In genomic region chr3:64355473-64355872, GRCh38 we compare ENCODE assay signal across 9 cellular contexts.
DNase-seq lines count a peak whose midpoint lies in the region; ATAC-seq, FAIRE-seq and TF ChIP-seq lines count a peak whose summit lies in the region.
"Had no signal": no experiment of that assay in that cellular context is flagged by ENCODE, and none has a peak within 500 bp of the region (broad histone marks: within the 10 kb centered on the region; RNA-seq: fewer than 3 reads in every experiment).

No MANE protein-coding gene starts in this region.

- no peak overlapping the region for H2BK5ac ChIP-seq in neuronal stem cell (ENCODE audit: low read length)

- no peak overlapping the region for H3K4ac ChIP-seq in neuronal stem cell (ENCODE audit: low read length)

- no peak overlapping the region for H2BK15ac ChIP-seq in neuronal stem cell (ENCODE audit: low read length)

- peak overlapping the region; percentile 76 for H2AFZ ChIP-seq in neuronal stem cell (ENCODE audit: low read length)

- no peak overlapping the region for H3K9ac ChIP-seq in neuronal stem cell (ENCODE audit: low read depth, low read length, poor library complexity)

- 28 to 50% methylated on average over 2 of the region's 2 CpGs for WGBS in esophagus squamous epithelium, 2 donors
- no CpG with 5 or more reads among the region's 2 CpGs for WGBS in neuronal stem cell (ENCODE audit: extremely low coverage in 2 of 2, insufficient read length in 2 of 2, insufficient replicate concordance in 1 of 2), 2 donors

- H3K27me3 ChIP-seq in esophagus squamous epithelium = no peaks in the 10 kb centered on the region
- H3K27me3 ChIP-seq in neuronal stem cell (ENCODE audit: control insufficient read depth in 3 of 3, insufficient read depth in 3 of 3, low read depth in 1 of 3, low read length in 3 of 3) = no peaks in the 10 kb centered on the region

- no peak overlapping the region for H2BK12ac ChIP-seq in neuronal stem cell (ENCODE audit: low read length)

- FAIRE-seq in D721Med (lab: Jason Lieb, UNC) = no peak

- H3K27ac ChIP-seq in esophagus squamous epithelium = peak overlapping the region in 3 of 4 donors; percentile 58 to 73 (median 67)
- no peak overlapping the region for H3K27ac ChIP-seq in neuronal stem cell (replicated peaks; ENCODE audit: low read length)

- TF ChIP-seq CTCF in esophagus squamous epithelium (IDR thresholded peaks at IDR 0.05) (no peak), D721Med (IDR thresholded peaks at IDR 0.05; ENCODE audit: insufficient read depth, missing control alignments) (no peak)

- H4K91ac ChIP-seq in neuronal stem cell (ENCODE audit: low read depth, low read length, poor library complexity) = no peak overlapping the region

- ATAC-seq in GM19397 (IDR thresholded peaks at IDR 0.05; ENCODE audit: unreplicated experiment) (no peak), HG02588 (IDR thresholded peaks at IDR 0.05; ENCODE audit: unreplicated experiment) (no peak)

- no peak overlapping the region for H2BK120ac ChIP-seq in neuronal stem cell (ENCODE audit: low read depth, low read length)

- intact Hi-C loops in esophagus squamous epithelium (cut with DNase I) = no loop called here

- H3K4me3 ChIP-seq in esophagus squamous epithelium (peak overlapping the region in 1 of 4 donors; percentile 24), neuronal stem cell (ENCODE audit: low read length in 2 of 2) (no peak overlapping the region)

- H2AK5ac ChIP-seq in neuronal stem cell (ENCODE audit: low read depth, low read length) = no peak overlapping the region

- no peak for TF ChIP-seq POLR2A in esophagus squamous epithelium (IDR thresholded peaks at IDR 0.05)

- no peak overlapping the region for H3K14ac ChIP-seq in neuronal stem cell (ENCODE audit: low read length)

- H3K23ac ChIP-seq in neuronal stem cell (ENCODE audit: low read depth, low read length, poor library complexity) = no peak overlapping the region

- no peak overlapping the region for H3K4me2 ChIP-seq in neuronal stem cell (ENCODE audit: insufficient read depth, low read length, poor library complexity, severe bottlenecking)

- H3K36me3 ChIP-seq in esophagus squamous epithelium (no peaks in the 10 kb centered on the region), neuronal stem cell (replicated peaks in 1 of 2; ENCODE audit: control insufficient read depth in 2 of 2, insufficient read depth in 2 of 2, low read length in 2 of 2) (no peaks in the 10 kb centered on the region)

- H3K79me1 ChIP-seq in neuronal stem cell (ENCODE audit: low read depth, low read length) = no peaks in the 10 kb centered on the region

- H3K4me1 ChIP-seq in esophagus squamous epithelium = peaks cover 7 to 61% (median 27%) of the 10 kb centered on the region in 3 donors
- H3K4me1 ChIP-seq in neuronal stem cell (ENCODE audit: control insufficient read depth in 2 of 2, insufficient read depth in 1 of 2, low read depth in 1 of 2, low read length in 2 of 2) = peaks cover 13 to 15% of the 10 kb centered on the region in 2 donors

- DNase-seq in Daoy (ENCODE audit: low read depth) (peak; percentile 38), NCI-H82 treated with DMSO at 0.1 percent for 48 hours (lab: John Stamatoyannopoulos, UW; ENCODE audit: unreplicated experiment) (peak; percentile 21), esophagus squamous epithelium (lab: John Stamatoyannopoulos, UW) (no peak), neuronal stem cell (ENCODE audit: low spot score) (no peak), D721Med (ENCODE audit: insufficient read length, low spot score) (no peak), DMS 273 (lab: John Stamatoyannopoulos, UW; ENCODE audit: unreplicated experiment) (no peak)
- DNase-seq: effector CD4-positive, alpha-beta T cell had no signal

- no peaks in the 10 kb centered on the region for H3K9me3 ChIP-seq in esophagus squamous epithelium
- H3K9me3 ChIP-seq in neuronal stem cell (replicated peaks in 1 of 2; ENCODE audit: control insufficient read depth in 2 of 2, insufficient read depth in 1 of 2, low read depth in 1 of 2, low read length in 2 of 2) = no peaks in the 10 kb centered on the region

- no peak overlapping the region for H4K8ac ChIP-seq in neuronal stem cell (ENCODE audit: low read depth, low read length)

- H3K18ac ChIP-seq in neuronal stem cell (ENCODE audit: low read length) = no peak overlapping the region

Comparison
In these comparisons a context has a peak if more than half of its experiments do, and no peak if none do; other contexts are left out.
1. DNase-seq: peak in Daoy (single experiment) and NCI-H82 treated with DMSO at 0.1 percent for 48 hours (single experiment); none in esophagus squamous epithelium (single experiment), neuronal stem cell (single experiment), D721Med (single experiment) and DMS 273 (single experiment).